In the genomic region with DNA sequence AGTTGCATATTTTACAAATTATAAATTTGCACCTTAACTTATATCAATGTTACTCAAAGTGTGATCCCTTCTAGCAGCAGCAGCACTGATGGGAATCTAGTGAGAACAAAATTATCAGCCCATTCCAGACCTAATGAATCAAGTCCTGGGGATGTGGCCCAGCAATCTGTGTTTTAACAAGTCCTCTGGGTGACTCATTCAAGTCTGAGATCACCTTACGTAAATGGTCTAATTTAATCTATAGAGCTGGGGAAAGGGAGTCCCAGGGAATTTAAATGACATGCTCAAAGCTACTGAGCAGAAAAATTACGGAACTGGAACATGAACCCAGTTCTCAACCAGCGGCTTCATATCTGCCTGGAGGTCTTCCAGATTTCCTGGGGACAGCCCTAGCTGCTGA, we compare ENCODE assay signal across 1 cellular context.
TF ChIP-seq lines count a peak whose summit lies in the region.

No MANE protein-coding gene starts in this region.

TF ChIP-seq in HEK293, 187 proteins besides CTCF, POLR2A, EP300 and RAD21 (continued from another document and continues in another):
- TF ChIP-seq, protein P1, sequence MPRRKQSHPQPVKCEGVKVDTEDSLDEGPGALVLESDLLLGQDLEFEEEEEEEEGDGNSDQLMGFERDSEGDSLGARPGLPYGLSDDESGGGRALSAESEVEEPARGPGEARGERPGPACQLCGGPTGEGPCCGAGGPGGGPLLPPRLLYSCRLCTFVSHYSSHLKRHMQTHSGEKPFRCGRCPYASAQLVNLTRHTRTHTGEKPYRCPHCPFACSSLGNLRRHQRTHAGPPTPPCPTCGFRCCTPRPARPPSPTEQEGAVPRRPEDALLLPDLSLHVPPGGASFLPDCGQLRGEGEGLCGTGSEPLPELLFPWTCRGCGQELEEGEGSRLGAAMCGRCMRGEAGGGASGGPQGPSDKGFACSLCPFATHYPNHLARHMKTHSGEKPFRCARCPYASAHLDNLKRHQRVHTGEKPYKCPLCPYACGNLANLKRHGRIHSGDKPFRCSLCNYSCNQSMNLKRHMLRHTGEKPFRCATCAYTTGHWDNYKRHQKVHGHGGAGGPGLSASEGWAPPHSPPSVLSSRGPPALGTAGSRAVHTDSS (tag by site-specific recombination; IDR thresholded peaks at IDR 0.05) = no peak
- TF ChIP-seq GLI2 (tag by site-specific recombination; IDR thresholded peaks at IDR 0.05; ENCODE audit: borderline replicate concordance, low read depth) (0 out of 2 replicates have a peak, but pooled peaks have one; percentile 6), ZNF394 (tag by site-specific recombination; IDR thresholded peaks at IDR 0.05; ENCODE audit: borderline replicate concordance) (0 out of 2 replicates have a peak, but pooled peaks have one; percentile 23), ZBTB26 (tag by site-specific recombination; optimal IDR thresholded peaks at IDR 0.05) (no peak), ZNF529 (tag by site-specific recombination; IDR thresholded peaks at IDR 0.05; ENCODE audit: insufficient replicate concordance) (no peak), REST (tag by site-specific recombination; IDR thresholded peaks at IDR 0.05) (no peak), ZFP3 (tag by site-specific recombination; IDR thresholded peaks at IDR 0.05; ENCODE audit: low read depth) (no peak), ZNF214 (tag by site-specific recombination; IDR thresholded peaks at IDR 0.05; ENCODE audit: borderline replicate concordance) (no peak), KLF17 (tag by site-specific recombination; IDR thresholded peaks at IDR 0.05) (no peak), ZNF10 (tag by site-specific recombination; IDR thresholded peaks at IDR 0.05) (no peak), FEZF1 (tag by site-specific recombination; IDR thresholded peaks at IDR 0.05) (no peak), KLF10 (tag by site-specific recombination; IDR thresholded peaks at IDR 0.05) (no peak), ZBTB20 (tag by site-specific recombination; IDR thresholded peaks at IDR 0.05) (peak; percentile 96), YY1 (tag by site-specific recombination; IDR thresholded peaks at IDR 0.05) (no peak), ZNF639 (tag by site-specific recombination; IDR thresholded peaks at IDR 0.05) (no peak), ZNF48 (tag by site-specific recombination; IDR thresholded peaks at IDR 0.05) (no peak), INSM2 (tag by site-specific recombination; IDR thresholded peaks at IDR 0.05) (peak; percentile 70), ZNF391 (tag by site-specific recombination; IDR thresholded peaks at IDR 0.05; ENCODE audit: borderline replicate concordance, low read depth) (no peak), ZNF449 (tag by site-specific recombination; IDR thresholded peaks at IDR 0.05) (no peak), ZNF660 (tag by site-specific recombination; IDR thresholded peaks at IDR 0.05) (peak; percentile 91), HOXC10 (CRISPR knock-in tag; IDR thresholded peaks at IDR 0.05) (no peak), ZNF132 (tag by site-specific recombination; IDR thresholded peaks at IDR 0.05; ENCODE audit: borderline replicate concordance) (no peak), SCRT2 (tag by site-specific recombination; IDR thresholded peaks at IDR 0.05) (no peak), ZSCAN18 (tag by site-specific recombination; IDR thresholded peaks at IDR 0.05) (no peak), AEBP2 (tag by site-specific recombination; IDR thresholded peaks at IDR 0.05; ENCODE audit: borderline replicate concordance) (no peak)
- TF ChIP-seq, protein P2, sequence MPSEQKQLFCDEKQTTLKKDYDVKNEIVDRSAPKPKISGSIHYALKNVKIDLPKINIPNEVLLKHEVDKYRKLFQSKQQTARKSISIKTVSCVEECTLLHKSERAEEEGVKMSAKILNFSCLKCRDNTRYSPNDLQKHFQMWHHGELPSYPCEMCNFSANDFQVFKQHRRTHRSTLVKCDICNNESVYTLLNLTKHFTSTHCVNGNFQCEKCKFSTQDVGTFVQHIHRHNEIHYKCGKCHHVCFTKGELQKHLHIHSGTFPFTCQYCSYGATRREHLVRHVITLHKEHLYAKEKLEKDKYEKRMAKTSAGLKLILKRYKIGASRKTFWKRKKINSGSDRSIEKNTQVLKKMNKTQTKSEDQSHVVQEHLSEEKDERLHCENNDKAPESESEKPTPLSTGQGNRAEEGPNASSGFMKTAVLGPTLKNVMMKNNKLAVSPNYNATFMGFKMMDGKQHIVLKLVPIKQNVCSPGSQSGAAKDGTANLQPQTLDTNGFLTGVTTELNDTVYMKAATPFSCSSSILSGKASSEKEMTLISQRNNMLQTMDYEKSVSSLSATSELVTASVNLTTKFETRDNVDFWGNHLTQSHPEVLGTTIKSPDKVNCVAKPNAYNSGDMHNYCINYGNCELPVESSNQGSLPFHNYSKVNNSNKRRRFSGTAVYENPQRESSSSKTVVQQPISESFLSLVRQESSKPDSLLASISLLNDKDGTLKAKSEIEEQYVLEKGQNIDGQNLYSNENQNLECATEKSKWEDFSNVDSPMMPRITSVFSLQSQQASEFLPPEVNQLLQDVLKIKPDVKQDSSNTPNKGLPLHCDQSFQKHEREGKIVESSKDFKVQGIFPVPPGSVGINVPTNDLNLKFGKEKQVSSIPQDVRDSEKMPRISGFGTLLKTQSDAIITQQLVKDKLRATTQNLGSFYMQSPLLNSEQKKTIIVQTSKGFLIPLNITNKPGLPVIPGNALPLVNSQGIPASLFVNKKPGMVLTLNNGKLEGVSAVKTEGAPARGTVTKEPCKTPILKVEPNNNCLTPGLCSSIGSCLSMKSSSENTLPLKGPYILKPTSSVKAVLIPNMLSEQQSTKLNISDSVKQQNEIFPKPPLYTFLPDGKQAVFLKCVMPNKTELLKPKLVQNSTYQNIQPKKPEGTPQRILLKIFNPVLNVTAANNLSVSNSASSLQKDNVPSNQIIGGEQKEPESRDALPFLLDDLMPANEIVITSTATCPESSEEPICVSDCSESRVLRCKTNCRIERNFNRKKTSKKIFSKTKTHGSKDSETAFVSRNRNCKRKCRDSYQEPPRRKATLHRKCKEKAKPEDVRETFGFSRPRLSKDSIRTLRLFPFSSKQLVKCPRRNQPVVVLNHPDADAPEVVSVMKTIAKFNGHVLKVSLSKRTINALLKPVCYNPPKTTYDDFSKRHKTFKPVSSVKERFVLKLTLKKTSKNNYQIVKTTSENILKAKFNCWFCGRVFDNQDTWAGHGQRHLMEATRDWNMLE (tag by site-specific recombination; conservative IDR thresholded peaks at IDR 0.05; ENCODE audit: low read depth) = 0 out of 2 replicates have a peak, but pooled peaks have one; percentile 16
- TF ChIP-seq, protein P3, sequence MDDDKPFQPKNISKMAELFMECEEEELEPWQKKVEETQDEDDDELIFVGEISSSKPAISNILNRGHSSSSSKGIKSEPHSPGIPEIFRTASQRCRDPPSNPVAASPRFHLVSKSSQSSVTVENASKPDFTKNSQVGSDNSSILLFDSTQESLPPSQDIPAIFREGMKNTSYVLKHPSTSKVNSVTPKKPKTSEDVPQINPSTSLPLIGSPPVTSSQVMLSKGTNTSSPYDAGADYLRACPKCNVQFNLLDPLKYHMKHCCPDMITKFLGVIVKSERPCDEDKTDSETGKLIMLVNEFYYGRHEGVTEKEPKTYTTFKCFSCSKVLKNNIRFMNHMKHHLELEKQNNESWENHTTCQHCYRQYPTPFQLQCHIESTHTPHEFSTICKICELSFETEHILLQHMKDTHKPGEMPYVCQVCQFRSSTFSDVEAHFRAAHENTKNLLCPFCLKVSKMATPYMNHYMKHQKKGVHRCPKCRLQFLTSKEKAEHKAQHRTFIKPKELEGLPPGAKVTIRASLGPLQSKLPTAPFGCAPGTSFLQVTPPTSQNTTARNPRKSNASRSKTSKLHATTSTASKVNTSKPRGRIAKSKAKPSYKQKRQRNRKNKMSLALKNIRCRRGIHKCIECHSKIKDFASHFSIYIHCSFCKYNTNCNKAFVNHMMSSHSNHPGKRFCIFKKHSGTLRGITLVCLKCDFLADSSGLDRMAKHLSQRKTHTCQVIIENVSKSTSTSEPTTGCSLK (tag by site-specific recombination; IDR thresholded peaks at IDR 0.05) = no peak
